15 cellular contexts compared by ENCODE assay signal in the genomic region with DNA sequence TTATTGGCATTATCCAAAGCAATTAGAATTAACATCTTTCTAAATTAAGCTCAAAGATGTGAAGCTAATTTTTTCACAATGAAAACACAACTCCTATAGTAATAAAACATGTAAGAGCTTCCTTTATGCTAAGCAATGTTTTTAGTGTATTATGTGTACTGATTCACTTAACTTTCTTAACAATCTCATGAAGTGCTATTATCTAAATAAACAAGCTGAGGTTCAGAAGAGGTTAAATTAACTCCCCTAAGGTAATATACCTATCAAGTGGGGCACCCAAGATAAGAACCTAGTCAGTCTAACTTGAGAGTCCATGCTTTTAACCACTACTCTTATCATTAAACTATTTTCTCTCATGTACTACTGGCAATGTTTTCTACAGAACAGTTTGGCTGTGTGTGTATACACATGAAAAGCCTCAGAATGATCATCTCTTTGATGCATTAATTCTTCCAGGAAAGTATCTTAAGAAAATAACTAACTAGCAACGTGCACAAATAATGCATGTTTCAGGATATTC. TPM values are rescaled to one million over a fixed set of nuclear protein-coding genes. Genes with fewer than 3 reads are reported as not detected.
DNase-seq lines count a peak whose midpoint lies in the region; ATAC-seq and TF ChIP-seq lines count a peak whose summit lies in the region.
"Had no signal": no experiment of that assay in that cellular context is flagged by ENCODE, and none has a peak within 500 bp of the region (broad histone marks: within the 10 kb centered on the region; RNA-seq: fewer than 3 reads in every experiment).

No MANE protein-coding gene starts in this region.

- intact Hi-C loops in Right ventricle myocardium superior (cut with DNase I) = no loop called here
- intact Hi-C loops in left ventricle myocardium inferior (cut with micrococcal nuclease) = loop anchor here (10.0 kb wide), 2 partner anchors 105 to 315 kb away; no protein-coding TSS in a partner anchor

- no peak for DNase-seq in Right ventricle myocardium superior
- no peak for DNase-seq in left ventricle myocardium inferior
- no peak for DNase-seq in RWPE2 (ENCODE audit: low spot score)
- DNase-seq in neural progenitor cell (ENCODE audit: low spot score) = no peak
- DNase-seq in Peyer's patch = no peak
- no peak for DNase-seq in T-helper 1 cell
- DNase-seq: DMS 273 treated with DMSO at 0.1 percent for 48 hours, Kasumi-1, NCI-H187 treated with DMSO at 0.1 percent for 48 hours, NCI-H2171 treated with DMSO at 0.1 percent for 48 hours, NCI-H510A, NCI-H82 had no signal

- ATAC-seq in Right ventricle myocardium superior (ENCODE audit: poor library complexity) = peak; percentile 56
- ATAC-seq in RWPE2 (ENCODE audit: low read depth) = no peak
- no peak for ATAC-seq in activated T-helper 17 cell treated with anti-CD3 and anti-CD28 coated beads, Interleukin-2, amount 50 U/mL, for 72 hours (replicated peaks)

- peaks cover 88% of the 10 kb centered on the region for H4K20me1 ChIP-seq in neural progenitor cell (ENCODE audit: low read depth)

- H3K79me2 ChIP-seq in neural progenitor cell (ENCODE audit: low read depth) = peaks cover 94% of the 10 kb centered on the region

- no peak overlapping the region for H3K4me2 ChIP-seq in neural progenitor cell
- H3K4me2 ChIP-seq: BLaER1 had no signal

- H3K9me3 Mint-ChIP-seq in activated T-helper 17 cell treated with anti-CD3 and anti-CD28 coated beads, Interleukin-2, amount 50 U/mL, for 72 hours = no peaks in the 10 kb centered on the region
- no peaks in the 10 kb centered on the region for H3K9me3 Mint-ChIP-seq in neural progenitor cell

- peak overlapping the region; percentile 51 for H3K27ac Mint-ChIP-seq in activated T-helper 17 cell treated with anti-CD3 and anti-CD28 coated beads, Interleukin-2, amount 50 U/mL, for 72 hours
- no peak overlapping the region for H3K27ac Mint-ChIP-seq in neural progenitor cell

- H3K4me3 ChIP-seq in left ventricle myocardium inferior = no peak overlapping the region
- no peak overlapping the region for H3K4me3 ChIP-seq in RWPE2 (ENCODE audit: severe bottlenecking)
- H3K4me3 ChIP-seq in neural progenitor cell = no peak overlapping the region
- no peak overlapping the region for H3K4me3 ChIP-seq in Peyer's patch
- H3K4me3 ChIP-seq: BLaER1, SJSA1 had no signal

- TF ChIP-seq CTCF in left ventricle myocardium inferior (IDR thresholded peaks at IDR 0.05; ENCODE audit: borderline replicate concordance) = no peak
- TF ChIP-seq CTCF in RWPE2 (IDR thresholded peaks at IDR 0.05; ENCODE audit: poor library complexity, severe bottlenecking) = no peak
- TF ChIP-seq CTCF in neural progenitor cell (IDR thresholded peaks at IDR 0.05) = no peak
- no peak for TF ChIP-seq CTCF in Peyer's patch (IDR thresholded peaks at IDR 0.05)

- H3K27ac ChIP-seq in left ventricle myocardium inferior (replicated peaks) (no peak overlapping the region), RWPE2 (ENCODE audit: poor library complexity, severe bottlenecking) (peak overlapping the region; percentile 32), neural progenitor cell (peak overlapping the region; percentile 31), Peyer's patch (no peak overlapping the region)
- H3K27ac ChIP-seq: BLaER1, SJSA1 had no signal

- H3K27me3 Mint-ChIP-seq in activated T-helper 17 cell treated with anti-CD3 and anti-CD28 coated beads, Interleukin-2, amount 50 U/mL, for 72 hours = no peaks in the 10 kb centered on the region
- peaks cover 3% of the 10 kb centered on the region for H3K27me3 Mint-ChIP-seq in neural progenitor cell (ENCODE audit: insufficient read depth, low read depth)

- H3K27me3 ChIP-seq in left ventricle myocardium inferior (ENCODE audit: low read depth) = no peaks in the 10 kb centered on the region
- H3K27me3 ChIP-seq in RWPE2 (ENCODE audit: insufficient read depth, poor library complexity, severe bottlenecking) = peaks cover 2% of the 10 kb centered on the region
- H3K27me3 ChIP-seq in neural progenitor cell = no peaks in the 10 kb centered on the region
- no peaks in the 10 kb centered on the region for H3K27me3 ChIP-seq in Peyer's patch
- H3K27me3 ChIP-seq: BLaER1, SJSA1 had no signal

- TF ChIP-seq POLR2A in Peyer's patch (IDR thresholded peaks at IDR 0.05) = no peak

- no peak overlapping the region for H3K4me3 Mint-ChIP-seq in activated T-helper 17 cell treated with anti-CD3 and anti-CD28 coated beads, Interleukin-2, amount 50 U/mL, for 72 hours
- H3K4me3 Mint-ChIP-seq in neural progenitor cell = no peak overlapping the region

- H3K9me3 ChIP-seq in left ventricle myocardium inferior (replicated peaks) (no peaks in the 10 kb centered on the region), RWPE2 (ENCODE audit: severe bottlenecking) (no peaks in the 10 kb centered on the region), neural progenitor cell (ENCODE audit: low read depth) (no peaks in the 10 kb centered on the region), Peyer's patch (no peaks in the 10 kb centered on the region)
- H3K9me3 ChIP-seq: BLaER1, SJSA1 had no signal

- H3K36me3 ChIP-seq in left ventricle myocardium inferior = peaks cover 52% of the 10 kb centered on the region
- H3K36me3 ChIP-seq in RWPE2 (ENCODE audit: low read depth) = peaks cover 75% of the 10 kb centered on the region
- H3K36me3 ChIP-seq in neural progenitor cell = peaks cover 39% of the 10 kb centered on the region
- H3K36me3 ChIP-seq in Peyer's patch = peaks cover 0 to 47% (median 0%) of the 10 kb centered on the region in 3 donors

- peaks cover 91% of the 10 kb centered on the region for H3K36me3 Mint-ChIP-seq in activated T-helper 17 cell treated with anti-CD3 and anti-CD28 coated beads, Interleukin-2, amount 50 U/mL, for 72 hours (ENCODE audit: low read depth)
- peaks cover 32% of the 10 kb centered on the region for H3K36me3 Mint-ChIP-seq in neural progenitor cell

- H3K4me1 Mint-ChIP-seq in activated T-helper 17 cell treated with anti-CD3 and anti-CD28 coated beads, Interleukin-2, amount 50 U/mL, for 72 hours = peaks cover 37% of the 10 kb centered on the region
- peaks cover 2% of the 10 kb centered on the region for H3K4me1 Mint-ChIP-seq in neural progenitor cell

- H3K9ac ChIP-seq in neural progenitor cell = no peak overlapping the region
- H3K9ac ChIP-seq: BLaER1 had no signal

- peaks cover 37% of the 10 kb centered on the region for H3F3A ChIP-seq in neural progenitor cell (ENCODE audit: low read depth)

- H2AFZ ChIP-seq in neural progenitor cell (replicated peaks) = no peak overlapping the region

- H3K4me1 ChIP-seq in left ventricle myocardium inferior = peaks cover 37% of the 10 kb centered on the region
- H3K4me1 ChIP-seq in RWPE2 (ENCODE audit: insufficient read depth, poor library complexity, severe bottlenecking) = peaks cover 23% of the 10 kb centered on the region
- no peaks in the 10 kb centered on the region for H3K4me1 ChIP-seq in neural progenitor cell
- peaks cover 0 to 8% (median 0%) of the 10 kb centered on the region in 4 donors for H3K4me1 ChIP-seq in Peyer's patch
- H3K4me1 ChIP-seq: BLaER1 had no signal

RNA-seq across cellular contexts. Expression of gene G3BP2, which starts 13.6 kb away (rescaled TPM):
- total RNA-seq in Right ventricle myocardium superior (69.2 TPM), left ventricle myocardium inferior (71.2 TPM), neural progenitor cell (ENCODE audit: low replicate concordance) (218 and 241 TPM in 2 replicates), Peyer's patch (100 to 1,000 TPM in 1 of 4 donors, 10 to 100 TPM in 3; 54.5 to 121 (median 89.8) TPM)
- total RNA-seq in activated T-helper 17 cell treated with anti-CD3 and anti-CD28 coated beads, Interleukin-2, amount 50 U/mL, for 72 hours = 100 to 1,000 TPM; 128 to 172 TPM

RNA-seq across cellular contexts. Expression of gene CDKL2, which starts 29.2 kb away (rescaled TPM):
- 0.13 TPM for total RNA-seq in Right ventricle myocardium superior
- total RNA-seq in left ventricle myocardium inferior = 0.11 TPM
- 1 to 10 TPM; 2.4 TPM for total RNA-seq in activated T-helper 17 cell treated with anti-CD3 and anti-CD28 coated beads, Interleukin-2, amount 50 U/mL, for 72 hours
- total RNA-seq in neural progenitor cell (ENCODE audit: low replicate concordance) = 1.2 and 2.9 TPM in 2 replicates
- under 1 TPM in 1 of 4 donors, not detected in 3; 0.35 TPM for total RNA-seq in Peyer's patch

Comparison
In these comparisons a context has a peak if more than half of its experiments do, and no peak if none do; other contexts are left out.
1. H3K27ac ChIP-seq: peak in RWPE2 (single experiment) and neural progenitor cell (single experiment); none in left ventricle myocardium inferior (single experiment) and Peyer's patch (0 of 4).